In genomic region chr19:40907968-40908735, GRCh38 we compare ENCODE assay signal across 9 cellular contexts. TPM values are rescaled to one million over a fixed set of nuclear protein-coding genes. Genes with fewer than 3 reads are reported as not detected.
DNase-seq lines count a peak whose midpoint lies in the region; TF ChIP-seq lines count a peak whose summit lies in the region.
"Had no signal": no experiment of that assay in that cellular context is flagged by ENCODE, and none has a peak within 500 bp of the region (broad histone marks: within the 10 kb centered on the region; RNA-seq: fewer than 3 reads in every experiment).

No MANE protein-coding gene starts in this region.

- DNase-seq in HEK293T (ENCODE audit: extremely low spot score) = peak; percentile 69
- DNase-seq in activated CD4-positive, alpha-beta T cell treated with anti-CD3 and anti-CD28 coated beads, Interleukin-2, amount 50 U/mL, for 4 hours = peak; percentile 33 to 40
- peak; percentile 74 for DNase-seq in endodermal cell
- DNase-seq in stimulated activated CD4-positive, alpha-beta T cell treated with anti-CD3 and anti-CD28 coated beads, TNF-alpha, amount 100 ng/mL, for 4 hours (ENCODE audit: low read depth in 3 of 3) = peak; percentile 13 to 62 (median 51)
- no peak for DNase-seq in NCI-H1105 (lab: John Stamatoyannopoulos, UW)
- no peak for DNase-seq in mammary epithelial cell
- no peak for DNase-seq in AML-193 (lab: John Stamatoyannopoulos, UW)
- no peak for DNase-seq in NCI-H128 (lab: John Stamatoyannopoulos, UW; ENCODE audit: unreplicated experiment)
- DNase-seq: foreskin melanocyte had no signal

- H3K4me1 Mint-ChIP-seq in endodermal cell = no peaks in the 10 kb centered on the region

- in situ Hi-C loops in mammary epithelial cell (cut with MboI; ENCODE audit: low sequenced_read_pairs in 2 of 2) = no loop called here

- H3K36me3 ChIP-seq in endodermal cell (ENCODE audit: control insufficient read depth, insufficient read depth, low read length) (no peaks in the 10 kb centered on the region), mammary epithelial cell (ENCODE audit: insufficient read depth, low read length) (no peaks in the 10 kb centered on the region)

- H3K27me3 ChIP-seq in endodermal cell (ENCODE audit: control insufficient read depth, insufficient read depth, low read length, poor library complexity, severe bottlenecking) (no peaks in the 10 kb centered on the region), mammary epithelial cell (ENCODE audit: insufficient read depth, low read length) (no peaks in the 10 kb centered on the region)

- POLR2A ChIA-PET in HEK293T (lab: Yijun Ruan, JAX) = no interaction called here

- peaks cover 73% of the 10 kb centered on the region for H3K27me3 Mint-ChIP-seq in endodermal cell (ENCODE audit: insufficient read depth)

- H3K27ac Mint-ChIP-seq in endodermal cell = no peak overlapping the region

- H3K9me3 ChIP-seq in endodermal cell (ENCODE audit: control insufficient read depth, low read length) (peaks cover 14% of the 10 kb centered on the region), mammary epithelial cell (replicated peaks; ENCODE audit: insufficient read depth, low read length) (no peaks in the 10 kb centered on the region)

- dilution Hi-C loops in mammary epithelial cell (cut with HindIII; ENCODE audit: low sequenced_read_pairs) = no loop called here

- no peaks in the 10 kb centered on the region for H3K36me3 Mint-ChIP-seq in endodermal cell (ENCODE audit: low read depth)

- no peaks in the 10 kb centered on the region for H3K79me2 ChIP-seq in mammary epithelial cell (ENCODE audit: insufficient read depth, low read length)

- H3K4me2 ChIP-seq in mammary epithelial cell (ENCODE audit: insufficient read depth, low read depth, low read length) = no peak overlapping the region

- H3K27ac ChIP-seq in endodermal cell (ENCODE audit: low read depth, low read length) (no peak overlapping the region), mammary epithelial cell (ENCODE audit: insufficient read depth, low read depth, low read length) (no peak overlapping the region)

- H3K4me3 ChIP-seq in endodermal cell (ENCODE audit: low read length) (no peak overlapping the region), mammary epithelial cell (replicated peaks in 1 of 3; ENCODE audit: insufficient read depth in 1 of 3, low read depth in 2 of 3, low read length in 3 of 3) (no peak overlapping the region)

- H3K4me3 Mint-ChIP-seq in endodermal cell = peak overlapping the region; percentile 27

- BruUV-seq in mammary epithelial cell (replicated peaks; lab: Mats Ljungman, UMichigan) = no TSS peak

- H3K4me1 ChIP-seq in endodermal cell (ENCODE audit: control insufficient read depth, insufficient read depth, low read length) (no peaks in the 10 kb centered on the region), mammary epithelial cell (ENCODE audit: insufficient read depth, low read length) (no peaks in the 10 kb centered on the region)

- TF ChIP-seq CTCF in endodermal cell (conservative IDR thresholded peaks at IDR 0.05) (no peak), mammary epithelial cell (conservative IDR thresholded peaks at IDR 0.05 in 1 of 2, IDR thresholded peaks at IDR 0.05 in 1 of 2; ENCODE audit: extremely low read depth in 1 of 2, insufficient read depth in 1 of 2, low read depth in 1 of 2, low read length in 2 of 2) (no peak)

- 62 to 68% methylated on average over 7 to 20 of the region's 21 CpGs for WGBS in endodermal cell (ENCODE audit: insufficient coverage in 1 of 2, insufficient read length in 1 of 2), 2 experiments
- 13% methylated on average over 17 of the region's 21 CpGs for WGBS in mammary epithelial cell (ENCODE audit: low coverage, missing lambda C conversion rate)

- H3K9ac ChIP-seq in endodermal cell (ENCODE audit: extremely low read depth, low read length, poor library complexity, severe bottlenecking) = no peak overlapping the region
- no peak overlapping the region for H3K9ac ChIP-seq in mammary epithelial cell (ENCODE audit: insufficient read depth, low read length)

- H3K9me3 Mint-ChIP-seq in endodermal cell = peaks cover 16% of the 10 kb centered on the region

- intact Hi-C loops in mammary epithelial cell (cut with micrococcal nuclease) = no loop called here

- H4K20me1 ChIP-seq in mammary epithelial cell (ENCODE audit: insufficient read depth, low read length) = no peaks in the 10 kb centered on the region

- H2AFZ ChIP-seq in mammary epithelial cell (ENCODE audit: low read depth, low read length) = no peak overlapping the region

- CTCF ChIA-PET in HEK293T (lab: Yijun Ruan, JAX) = no interaction called here
- CTCF ChIA-PET in mammary epithelial cell (lab: Charles Lee; ENCODE audit: low non-redundant PET) = no interaction called here

TF ChIP-seq in HEK293T, 16 proteins besides CTCF, POLR2A, EP300 and RAD21:
- TF ChIP-seq FOXK2 (IDR thresholded peaks at IDR 0.05) (no peak), L3MBTL2 (conservative IDR thresholded peaks at IDR 0.05) (peak; percentile 46), ELF4 (IDR thresholded peaks at IDR 0.05) (no peak), ZNF384 (IDR thresholded peaks at IDR 0.05) (no peak), FOXA1 (IDR thresholded peaks at IDR 0.05) (no peak), HDGF (IDR thresholded peaks at IDR 0.05; ENCODE audit: borderline replicate concordance) (no peak)
TF ChIP-seq in HEK293T: peak in this region for 1.

RNA-seq across cellular contexts. Expression of gene CYP2A7, which starts 26.1 kb away (rescaled TPM):
- total RNA-seq in endodermal cell (not detected), mammary epithelial cell (not detected)
- polyA plus RNA-seq in endodermal cell (2013, experiment 1 of 2) = not detected
- not detected for polyA plus RNA-seq in endodermal cell (2013, experiment 2 of 2)
- polyA plus RNA-seq in mammary epithelial cell = not detected
- not detected for polyA minus RNA-seq in mammary epithelial cell

RNA-seq across cellular contexts. Expression of gene CYP2A6, which starts 57.9 kb away (rescaled TPM):
- not detected for total RNA-seq in endodermal cell
- polyA plus RNA-seq in endodermal cell (2013, experiment 1 of 2) = not detected
- polyA plus RNA-seq in endodermal cell (2013, experiment 2 of 2) = not detected
- not detected for total RNA-seq in mammary epithelial cell
- not detected for polyA plus RNA-seq in mammary epithelial cell
- not detected for polyA minus RNA-seq in mammary epithelial cell

Comparison
In these comparisons a context has a peak if more than half of its experiments do, and no peak if none do; other contexts are left out.
1. DNase-seq: peak in HEK293T (single experiment), activated CD4-positive, alpha-beta T cell treated with anti-CD3 and anti-CD28 coated beads, Interleukin-2, amount 50 U/mL, for 4 hours (2 of 2), endodermal cell (single experiment) and stimulated activated CD4-positive, alpha-beta T cell treated with anti-CD3 and anti-CD28 coated beads, TNF-alpha, amount 100 ng/mL, for 4 hours (3 of 3); none in NCI-H1105 (single experiment), mammary epithelial cell (single experiment), AML-193 (0 of 2) and NCI-H128 (single experiment).